In the genomic region with DNA sequence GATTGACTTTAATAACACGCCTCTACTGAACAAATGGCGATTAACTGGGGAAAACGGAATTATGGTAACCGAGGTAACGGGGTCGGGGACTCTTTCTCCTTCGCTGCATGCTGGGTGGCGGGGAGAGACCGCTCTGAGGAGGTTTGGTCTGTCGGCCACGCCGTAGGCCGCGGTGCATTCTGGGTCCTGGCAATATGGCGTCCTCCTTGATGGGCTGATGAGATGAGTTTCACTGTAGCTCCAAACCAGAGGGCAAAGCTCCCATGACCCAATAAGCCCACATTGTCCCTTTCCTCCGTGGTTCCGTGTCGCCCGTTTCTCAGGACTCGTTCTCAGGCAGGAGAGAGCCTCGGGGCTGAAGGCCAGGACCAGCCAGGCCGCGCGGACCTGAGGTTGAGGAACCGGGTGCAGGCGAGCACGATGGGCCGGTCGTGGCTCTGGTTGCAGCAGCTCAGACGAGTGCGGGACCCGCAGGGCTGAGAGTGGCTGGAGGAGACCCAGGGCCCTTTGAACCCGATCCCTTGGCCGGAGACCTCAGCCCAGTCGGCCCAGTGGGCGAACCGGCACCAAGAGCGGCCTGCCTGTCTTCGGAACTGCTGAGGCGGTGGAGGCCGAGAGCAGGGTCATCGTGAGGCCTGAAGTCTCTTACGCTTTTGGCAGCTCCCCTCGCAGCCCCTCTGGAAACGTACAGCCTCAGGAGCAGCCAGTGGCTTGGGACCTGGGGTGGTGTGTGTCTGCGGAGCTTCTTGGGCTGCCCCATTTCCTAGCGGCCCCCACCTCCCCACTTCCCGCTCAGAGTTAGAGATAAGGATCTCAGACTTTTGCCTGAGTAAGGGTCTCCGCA, we compare ENCODE assay signal across 1 cellular context.
TF ChIP-seq lines count a peak whose summit lies in the region.

A gene with protein sequence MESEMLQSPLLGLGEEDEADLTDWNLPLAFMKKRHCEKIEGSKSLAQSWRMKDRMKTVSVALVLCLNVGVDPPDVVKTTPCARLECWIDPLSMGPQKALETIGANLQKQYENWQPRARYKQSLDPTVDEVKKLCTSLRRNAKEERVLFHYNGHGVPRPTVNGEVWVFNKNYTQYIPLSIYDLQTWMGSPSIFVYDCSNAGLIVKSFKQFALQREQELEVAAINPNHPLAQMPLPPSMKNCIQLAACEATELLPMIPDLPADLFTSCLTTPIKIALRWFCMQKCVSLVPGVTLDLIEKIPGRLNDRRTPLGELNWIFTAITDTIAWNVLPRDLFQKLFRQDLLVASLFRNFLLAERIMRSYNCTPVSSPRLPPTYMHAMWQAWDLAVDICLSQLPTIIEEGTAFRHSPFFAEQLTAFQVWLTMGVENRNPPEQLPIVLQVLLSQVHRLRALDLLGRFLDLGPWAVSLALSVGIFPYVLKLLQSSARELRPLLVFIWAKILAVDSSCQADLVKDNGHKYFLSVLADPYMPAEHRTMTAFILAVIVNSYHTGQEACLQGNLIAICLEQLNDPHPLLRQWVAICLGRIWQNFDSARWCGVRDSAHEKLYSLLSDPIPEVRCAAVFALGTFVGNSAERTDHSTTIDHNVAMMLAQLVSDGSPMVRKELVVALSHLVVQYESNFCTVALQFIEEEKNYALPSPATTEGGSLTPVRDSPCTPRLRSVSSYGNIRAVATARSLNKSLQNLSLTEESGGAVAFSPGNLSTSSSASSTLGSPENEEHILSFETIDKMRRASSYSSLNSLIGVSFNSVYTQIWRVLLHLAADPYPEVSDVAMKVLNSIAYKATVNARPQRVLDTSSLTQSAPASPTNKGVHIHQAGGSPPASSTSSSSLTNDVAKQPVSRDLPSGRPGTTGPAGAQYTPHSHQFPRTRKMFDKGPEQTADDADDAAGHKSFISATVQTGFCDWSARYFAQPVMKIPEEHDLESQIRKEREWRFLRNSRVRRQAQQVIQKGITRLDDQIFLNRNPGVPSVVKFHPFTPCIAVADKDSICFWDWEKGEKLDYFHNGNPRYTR (N-terminal part only) (plus strand): TSS at position 184 of the 844 bp plus-strand sequence. CDS start 792 bp downstream, outside the sequence.

TF ChIP-seq in Ishikawa, 13 proteins besides CTCF, POLR2A, EP300 and RAD21 (continued from another document):
- no peak for TF ChIP-seq CREB1 (IDR thresholded peaks at IDR 0.05; ENCODE audit: low read depth)
- peak; percentile 56; the same call in 1 of the 2 replicates for TF ChIP-seq EGR1 (IDR thresholded peaks at IDR 0.05)
- no peak for TF ChIP-seq NFIC (IDR thresholded peaks at IDR 0.05)
- TF ChIP-seq CEBPB (IDR thresholded peaks at IDR 0.05): no peak
- no peak for TF ChIP-seq ZBTB7A (IDR thresholded peaks at IDR 0.05; ENCODE audit: low read depth)
- TF ChIP-seq YY1 (IDR thresholded peaks at IDR 0.05; ENCODE audit: low read depth): peak; percentile 99
- TF ChIP-seq TCF12 (IDR thresholded peaks at IDR 0.05; ENCODE audit: low read depth): peak; percentile 71; the same call in 1 of the 2 replicates
